1 cellular context compared by ENCODE assay signal in the genomic region with DNA sequence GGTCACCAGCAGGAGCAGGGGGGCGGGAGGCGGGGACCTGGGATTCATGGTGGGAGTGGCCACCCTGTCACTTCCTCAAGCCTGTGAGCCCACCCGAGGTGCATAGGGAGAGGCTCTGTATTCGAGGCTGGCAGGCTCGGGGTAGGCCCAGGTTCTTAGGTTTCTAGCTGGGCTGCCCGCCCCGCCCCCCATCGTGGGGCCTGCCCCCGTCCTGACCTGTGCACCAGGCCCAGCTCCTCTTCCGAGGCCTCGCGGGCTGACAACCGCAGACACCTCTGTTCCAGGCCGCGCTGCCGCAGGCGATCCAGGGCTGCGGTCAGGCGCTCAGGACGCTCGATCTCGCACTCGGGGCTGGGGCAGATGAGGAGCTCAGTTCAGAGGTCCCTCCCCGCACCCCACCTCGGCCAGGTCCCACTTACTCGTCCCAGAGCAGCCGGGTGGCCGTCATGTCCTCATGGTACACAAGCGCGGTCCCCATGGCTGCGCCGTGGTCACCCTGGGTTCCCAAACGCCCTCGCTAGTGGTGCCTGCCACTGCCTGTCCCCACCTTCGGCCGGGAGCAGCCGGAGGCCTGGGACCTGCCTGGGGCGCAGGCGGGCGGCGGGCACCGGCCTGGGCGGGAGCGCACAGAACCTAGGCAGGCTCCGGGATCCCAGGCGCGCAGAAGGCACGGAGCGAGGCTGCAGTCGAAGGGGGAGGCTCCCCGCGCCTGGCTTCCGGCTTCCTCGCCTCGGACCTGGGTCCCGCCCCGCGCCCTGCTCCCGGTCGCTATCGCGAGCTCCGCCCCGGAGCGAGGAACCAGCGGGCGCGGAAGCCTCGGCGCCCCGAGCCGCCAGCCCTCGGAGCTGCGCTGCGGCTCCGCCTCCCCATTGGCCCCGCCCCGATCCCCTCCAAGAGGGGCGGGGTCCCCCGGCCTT.
TF ChIP-seq lines count a peak whose summit lies in the region.

A gene with protein sequence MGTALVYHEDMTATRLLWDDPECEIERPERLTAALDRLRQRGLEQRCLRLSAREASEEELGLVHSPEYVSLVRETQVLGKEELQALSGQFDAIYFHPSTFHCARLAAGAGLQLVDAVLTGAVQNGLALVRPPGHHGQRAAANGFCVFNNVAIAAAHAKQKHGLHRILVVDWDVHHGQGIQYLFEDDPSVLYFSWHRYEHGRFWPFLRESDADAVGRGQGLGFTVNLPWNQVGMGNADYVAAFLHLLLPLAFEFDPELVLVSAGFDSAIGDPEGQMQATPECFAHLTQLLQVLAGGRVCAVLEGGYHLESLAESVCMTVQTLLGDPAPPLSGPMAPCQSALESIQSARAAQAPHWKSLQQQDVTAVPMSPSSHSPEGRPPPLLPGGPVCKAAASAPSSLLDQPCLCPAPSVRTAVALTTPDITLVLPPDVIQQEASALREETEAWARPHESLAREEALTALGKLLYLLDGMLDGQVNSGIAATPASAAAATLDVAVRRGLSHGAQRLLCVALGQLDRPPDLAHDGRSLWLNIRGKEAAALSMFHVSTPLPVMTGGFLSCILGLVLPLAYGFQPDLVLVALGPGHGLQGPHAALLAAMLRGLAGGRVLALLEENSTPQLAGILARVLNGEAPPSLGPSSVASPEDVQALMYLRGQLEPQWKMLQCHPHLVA (minus strand): TSS at position 711 of the 917 bp plus-strand sequence. CDS start 233 bp downstream, at position 478.

TF ChIP-seq in H1, 55 proteins besides CTCF, POLR2A, EP300 and RAD21:
- TF ChIP-seq BRCA1 (IDR thresholded peaks at IDR 0.05; ENCODE audit: low read depth, low read length), result peak; percentile 63; the same call in 1 of the 2 replicates
- peak; percentile 44; the same call in 1 of the 2 replicates for TF ChIP-seq POLR2AphosphoS5 (IDR thresholded peaks at IDR 0.05; ENCODE audit: low read depth, low read length)
- no peak for TF ChIP-seq SP2 (IDR thresholded peaks at IDR 0.05; ENCODE audit: low read length)
- peak; percentile 89 for TF ChIP-seq CHD2 (IDR thresholded peaks at IDR 0.05; ENCODE audit: low read length)
- TF ChIP-seq HDAC2 (IDR thresholded peaks at IDR 0.05; ENCODE audit: borderline replicate concordance in 1 of 2, low read depth in 2 of 2, low read length in 2 of 2), result 0 out of 4 replicates have a peak, but pooled peaks of 1 of the 2 experiments have one; percentile 45
- no peak for TF ChIP-seq SIRT6 (IDR thresholded peaks at IDR 0.05; ENCODE audit: low read length)
- peak in 1 of 2 experiments; percentile 54; a peak in 1 of 4 replicates for TF ChIP-seq SIN3A (conservative IDR thresholded peaks at IDR 0.05 in 1 of 2, IDR thresholded peaks at IDR 0.05 in 1 of 2; ENCODE audit: low read depth in 1 of 2, low read length in 2 of 2)
- TF ChIP-seq, protein P1, sequence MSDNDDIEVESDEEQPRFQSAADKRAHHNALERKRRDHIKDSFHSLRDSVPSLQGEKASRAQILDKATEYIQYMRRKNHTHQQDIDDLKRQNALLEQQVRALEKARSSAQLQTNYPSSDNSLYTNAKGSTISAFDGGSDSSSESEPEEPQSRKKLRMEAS (IDR thresholded peaks at IDR 0.05), result peak; percentile 16
- no peak for TF ChIP-seq BCL11A (IDR thresholded peaks at IDR 0.05; ENCODE audit: low read depth in 2 of 2, low read length in 2 of 2)
- no peak for TF ChIP-seq SRF (IDR thresholded peaks at IDR 0.05; ENCODE audit: low read depth, low read length)
- TF ChIP-seq TAF1 (IDR thresholded peaks at IDR 0.05; ENCODE audit: low read depth, low read length), result 0 out of 2 replicates have a peak, but pooled peaks have one; percentile 20
TF ChIP-seq in H1: peak in this region for 7.
